10 cellular contexts compared by ENCODE assay signal in genomic region chr1:91806777-91807700, GRCh38.
DNase-seq lines count a peak whose midpoint lies in the region; ATAC-seq and TF ChIP-seq lines count a peak whose summit lies in the region.
"Had no signal": no experiment of that assay in that cellular context is flagged by ENCODE, and none has a peak within 500 bp of the region (broad histone marks: within the 10 kb centered on the region; RNA-seq: fewer than 3 reads in every experiment).

No MANE protein-coding gene starts in this region.

- H3K27me3 ChIP-seq in PC-3 (ENCODE audit: low read length) (no peaks in the 10 kb centered on the region), esophagus muscularis mucosa (no peaks in the 10 kb centered on the region), sigmoid colon (no peaks in the 10 kb centered on the region), WERI-Rb-1 (ENCODE audit: insufficient read depth, low read depth, severe bottlenecking) (no peaks in the 10 kb centered on the region)
- H3K27me3 ChIP-seq: ovary had no signal

- no TSS peak for BruUV-seq in PC-3 (replicated peaks; lab: Mats Ljungman, UMichigan)

- H3K79me2 ChIP-seq in PC-3 (ENCODE audit: low read length), result no peaks in the 10 kb centered on the region

- WGBS in esophagus muscularis mucosa, result 78% methylated on average over 8 of the region's 8 CpGs
- WGBS in sigmoid colon, 2 donors, result 86 to 87% methylated on average over 8 of the region's 8 CpGs

- H3K4me1 ChIP-seq in PC-3 (ENCODE audit: insufficient read depth, low read length) (peaks cover 28% of the 10 kb centered on the region), esophagus muscularis mucosa (peaks cover 58 to 97% (median 93%) of the 10 kb centered on the region in 4 donors), sigmoid colon (peaks cover 0 to 81% (median 70%) of the 10 kb centered on the region in 4 donors)

- TF ChIP-seq EP300 in esophagus muscularis mucosa (IDR thresholded peaks at IDR 0.05) (no peak), sigmoid colon (IDR thresholded peaks at IDR 0.05) (no peak)

- H3K4me3 ChIP-seq in PC-3 (ENCODE audit: low read length) (no peak overlapping the region), esophagus muscularis mucosa (no peak overlapping the region), sigmoid colon (no peak overlapping the region), WERI-Rb-1 (ENCODE audit: low read depth, low read length) (no peak overlapping the region)
- H3K4me3 ChIP-seq: ovary had no signal

- no peaks in the 10 kb centered on the region for H3K36me3 ChIP-seq in PC-3 (ENCODE audit: low read depth, low read length)
- H3K36me3 ChIP-seq in esophagus muscularis mucosa, result no peaks in the 10 kb centered on the region
- H3K36me3 ChIP-seq in sigmoid colon, result no peaks in the 10 kb centered on the region
- no peaks in the 10 kb centered on the region for H3K36me3 ChIP-seq in WERI-Rb-1
- H3K36me3 ChIP-seq: ovary had no signal

- no peaks in the 10 kb centered on the region for H3F3A ChIP-seq in PC-3 (ENCODE audit: low read length, unreplicated experiment)

- intact Hi-C loops in PC-3 (cut with micrococcal nuclease), result no loop called here
- intact Hi-C loops in esophagus muscularis mucosa (cut with DNase I), result no loop called here
- intact Hi-C loops in sigmoid colon (cut with DNase I), result no loop called here

- DNase-seq in EL, result peak; percentile 43
- peak; percentile 30 for DNase-seq in PC-3
- no peak for DNase-seq in esophagus muscularis mucosa (ENCODE audit: extremely low spot score)
- no peak for DNase-seq in sigmoid colon
- DNase-seq in stimulated activated CD4-positive, alpha-beta T cell treated with anti-CD3 and anti-CD28 coated beads, Interleukin-4, amount 100 ng/mL, for 1 hour, result no peak
- DNase-seq in WERI-Rb-1, result no peak
- DNase-seq: DMS79 treated with DMSO at 0.1 percent for 48 hours; stimulated activated CD4-positive, alpha-beta T cell treated with anti-CD3 and anti-CD28 coated beads, Interleukin-2, amount 100 ng/mL, for 24 hours had no signal

- no peaks in the 10 kb centered on the region for H3K9me2 ChIP-seq in PC-3 (replicated peaks; ENCODE audit: low read length)

- ATAC-seq in PC-3 (no peak), HG02970 (IDR thresholded peaks at IDR 0.05; ENCODE audit: low FRiP score, unreplicated experiment) (no peak)

- no peak overlapping the region for H2AFZ ChIP-seq in PC-3 (ENCODE audit: low read length)

- no peaks in the 10 kb centered on the region for H4K20me1 ChIP-seq in PC-3 (ENCODE audit: low read length)

- no peak for TF ChIP-seq POLR2A in esophagus muscularis mucosa (IDR thresholded peaks at IDR 0.05; ENCODE audit: low read depth)
- TF ChIP-seq POLR2A in sigmoid colon (IDR thresholded peaks at IDR 0.05), result no peak

- no peaks in the 10 kb centered on the region for H3K9me3 ChIP-seq in PC-3 (ENCODE audit: low read length)
- H3K9me3 ChIP-seq in esophagus muscularis mucosa, result no peaks in the 10 kb centered on the region
- H3K9me3 ChIP-seq in sigmoid colon, result no peaks in the 10 kb centered on the region
- no peaks in the 10 kb centered on the region for H3K9me3 ChIP-seq in WERI-Rb-1 (ENCODE audit: severe bottlenecking)
- H3K9me3 ChIP-seq: ovary had no signal

- H3K4me2 ChIP-seq in PC-3 (ENCODE audit: low read length), result no peak overlapping the region

- H3K9ac ChIP-seq in PC-3 (ENCODE audit: low read length), result no peak overlapping the region

- TF ChIP-seq CTCF in PC-3 (conservative IDR thresholded peaks at IDR 0.05; ENCODE audit: low read depth, low read length) (no peak), esophagus muscularis mucosa (IDR thresholded peaks at IDR 0.05) (no peak), sigmoid colon (IDR thresholded peaks at IDR 0.05) (no peak), WERI-Rb-1 (IDR thresholded peaks at IDR 0.05; ENCODE audit: low read depth, low read length) (no peak)

- POLR2A ChIA-PET in PC-3 (lab: Charles Lee; ENCODE audit: unreplicated experiment), result interaction anchor here (0.5 kb wide), 1 partner anchor 11 kb away, joined by 3 read pairs; no protein-coding TSS in a partner anchor

- CTCF ChIA-PET in PC-3 (lab: Charles Lee), result no interaction called here

- H3K27ac ChIP-seq in PC-3 (ENCODE audit: low read length), result no peak overlapping the region
- H3K27ac ChIP-seq in esophagus muscularis mucosa (replicated peaks in 1 of 4), result peak overlapping the region; percentile 21 to 75 (median 29)
- peak overlapping the region in 3 of 4 donors; percentile 28 to 72 (median 56) for H3K27ac ChIP-seq in sigmoid colon
- H3K27ac ChIP-seq in WERI-Rb-1, result no peak overlapping the region
- H3K27ac ChIP-seq: ovary had no signal

Comparison
In these comparisons a context has a peak if more than half of its experiments do, and no peak if none do; other contexts are left out.
1. DNase-seq: peak in EL (single experiment) and PC-3 (single experiment); none in esophagus muscularis mucosa (single experiment), sigmoid colon (single experiment), stimulated activated CD4-positive, alpha-beta T cell treated with anti-CD3 and anti-CD28 coated beads, Interleukin-4, amount 100 ng/mL, for 1 hour (single experiment) and WERI-Rb-1 (single experiment).
2. H3K27ac ChIP-seq: peak in esophagus muscularis mucosa (4 of 4) and sigmoid colon (3 of 4); none in PC-3 (single experiment) and WERI-Rb-1 (single experiment).